ENCODE assay signal across 8 cellular contexts in the genomic region with DNA sequence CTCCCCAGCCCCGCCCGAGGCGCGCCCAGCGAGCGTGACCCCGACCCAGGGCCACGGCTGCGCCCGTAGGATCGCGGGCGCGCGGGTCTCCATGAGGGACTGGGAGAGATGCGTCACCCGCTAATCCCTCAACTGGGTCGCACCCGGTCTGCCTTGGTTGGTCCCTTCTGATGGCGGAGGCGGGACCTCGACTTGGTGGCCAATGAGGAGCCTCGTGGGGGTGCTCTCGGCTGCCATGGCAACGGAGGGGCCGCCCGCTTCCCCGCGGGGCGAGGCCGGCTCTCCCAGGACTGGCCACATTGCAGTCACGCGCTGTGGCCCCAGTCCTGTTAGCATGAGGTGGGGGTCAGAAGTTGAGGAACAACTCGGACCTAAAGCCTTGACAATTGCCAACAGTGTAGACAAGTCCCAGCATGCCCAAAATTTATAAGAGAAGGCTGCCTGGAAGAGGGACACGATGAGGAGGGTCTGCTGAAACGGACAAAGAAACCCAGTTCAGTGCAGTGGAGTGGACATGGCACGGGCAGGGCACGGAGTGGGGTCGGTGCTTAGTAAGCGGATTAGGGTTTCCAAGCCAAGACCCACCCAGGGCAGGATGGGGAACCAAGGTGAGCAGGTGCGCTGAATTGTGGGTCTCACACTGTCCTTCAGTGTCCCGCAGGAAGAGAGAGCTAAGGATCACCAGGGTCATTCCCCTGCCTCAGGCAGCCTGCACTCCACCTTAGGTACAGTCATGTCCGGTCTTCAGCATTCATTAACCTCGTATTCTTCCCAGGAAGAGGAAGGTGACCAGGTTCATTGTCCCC. TPM values are rescaled to one million over a fixed set of nuclear protein-coding genes. Genes with fewer than 3 reads are reported as not detected.
DNase-seq lines count a peak whose midpoint lies in the region; ATAC-seq and TF ChIP-seq lines count a peak whose summit lies in the region.

No MANE protein-coding gene starts in this region.

- H3K4ac ChIP-seq in mesenchymal stem cell (ENCODE audit: low read depth in 1 of 2, low read length in 2 of 2), result peak overlapping the region; percentile 98 to 100

- peak overlapping the region; percentile 95 for H3K27ac ChIP-seq in effector memory CD4-positive, alpha-beta T cell (ENCODE audit: insufficient read depth, low read length, poor library complexity, severe bottlenecking)
- H3K27ac ChIP-seq in mesenchymal stem cell (ENCODE audit: low read length, poor library complexity, severe bottlenecking), result peak overlapping the region; percentile 58

- peak overlapping the region in 1 of 2 experiments; percentile 96 for H3K14ac ChIP-seq in mesenchymal stem cell (ENCODE audit: low read length in 2 of 2)

- ATAC-seq in GM19351 (IDR thresholded peaks at IDR 0.05; ENCODE audit: unreplicated experiment) (peak; percentile 77), HG03520 (IDR thresholded peaks at IDR 0.05; ENCODE audit: unreplicated experiment) (peak; percentile 66)

- H3K4me1 ChIP-seq in effector memory CD4-positive, alpha-beta T cell (ENCODE audit: control insufficient read depth, insufficient read depth, low read length, poor library complexity, severe bottlenecking), result peaks cover 38% of the 10 kb centered on the region
- peaks cover 19% of the 10 kb centered on the region for H3K4me1 ChIP-seq in mesenchymal stem cell (ENCODE audit: control insufficient read depth, insufficient read depth, low read depth, low read length)

- H2AFZ ChIP-seq in mesenchymal stem cell (ENCODE audit: low read depth, low read length), result peak overlapping the region; percentile 19

- peak overlapping the region; percentile 45 for H3K4me3 ChIP-seq in effector memory CD4-positive, alpha-beta T cell (ENCODE audit: insufficient read depth, low read depth, low read length, poor library complexity, severe bottlenecking)
- H3K4me3 ChIP-seq in mesenchymal stem cell (ENCODE audit: insufficient read depth in 1 of 2, low read depth in 1 of 2, low read length in 2 of 2), result peak overlapping the region; percentile 72 to 88

- H4K91ac ChIP-seq in mesenchymal stem cell (ENCODE audit: low read length), result peak overlapping the region; percentile 100

- H3K27me3 ChIP-seq in effector memory CD4-positive, alpha-beta T cell (replicated peaks; ENCODE audit: control insufficient read depth, insufficient read depth, low read length, poor library complexity, severe bottlenecking), result no peaks in the 10 kb centered on the region
- no peaks in the 10 kb centered on the region for H3K27me3 ChIP-seq in mesenchymal stem cell (ENCODE audit: control insufficient read depth in 1 of 2, insufficient read depth in 1 of 2, low read length in 2 of 2)

- H3K36me3 ChIP-seq in effector memory CD4-positive, alpha-beta T cell (ENCODE audit: control insufficient read depth, insufficient read depth, low read length), result no peaks in the 10 kb centered on the region
- H3K36me3 ChIP-seq in mesenchymal stem cell (ENCODE audit: control insufficient read depth in 1 of 2, insufficient read depth in 2 of 2, low read depth in 1 of 2, low read length in 2 of 2), result no peaks in the 10 kb centered on the region

- H3K18ac ChIP-seq in mesenchymal stem cell (ENCODE audit: low read depth in 1 of 2, low read length in 2 of 2), result peak overlapping the region; percentile 99 to 100

- intact Hi-C loops in CD14-positive monocyte (cut with micrococcal nuclease), result loop anchor here (1.0 to 10.0 kb wide), 7 partner anchors 22 to 63 kb away; no protein-coding TSS in a partner anchor

- peak; percentile 99 for DNase-seq in CD14-positive monocyte (ENCODE audit: low spot score)
- DNase-seq in NCI-H748 treated with DMSO at 0.1 percent for 48 hours (lab: John Stamatoyannopoulos, UW), result peak; percentile 75
- peak; percentile 93 for DNase-seq in activated CD8-positive, alpha-beta memory T cell treated with anti-CD3 and anti-CD28 coated beads for 24 hours
- DNase-seq in effector memory CD4-positive, alpha-beta T cell, result peak; percentile 82 to 89 (median 87)
- peak; percentile 99 for DNase-seq in mesenchymal stem cell
- peak; percentile 88 for DNase-seq in stimulated activated CD8-positive, alpha-beta memory T cell treated with anti-CD3 and anti-CD28 coated beads, Interleukin-12 subunit alpha, Interleukin-12 subunit beta, amount 100 ng/mL, for 24 hours (ENCODE audit: extremely low read depth)

- H3K79me1 ChIP-seq in mesenchymal stem cell (replicated peaks; ENCODE audit: low read length, poor library complexity, severe bottlenecking), result peaks cover 1% of the 10 kb centered on the region

- 16% methylated on average over 43 of the region's 44 CpGs for WGBS in mesenchymal stem cell

- H3K4me2 ChIP-seq in mesenchymal stem cell (ENCODE audit: low read length, poor library complexity, severe bottlenecking), result peak overlapping the region; percentile 76

- H3K9me3 ChIP-seq in effector memory CD4-positive, alpha-beta T cell (ENCODE audit: control insufficient read depth, low read length), result no peaks in the 10 kb centered on the region
- no peaks in the 10 kb centered on the region for H3K9me3 ChIP-seq in mesenchymal stem cell (ENCODE audit: control insufficient read depth, low read length)

- peak overlapping the region; percentile 81 for H2BK5ac ChIP-seq in mesenchymal stem cell (ENCODE audit: low read depth, low read length, poor library complexity, severe bottlenecking)

- H3K9me3 Mint-ChIP-seq in CD14-positive monocyte, result peaks cover 0 to 9% (median 0%) of the 10 kb centered on the region in 7 donors

- H3K9ac ChIP-seq in mesenchymal stem cell (ENCODE audit: low read length), result peak overlapping the region; percentile 97

- H2BK12ac ChIP-seq in mesenchymal stem cell (ENCODE audit: low read length in 2 of 2), result peak overlapping the region; percentile 100

- no peak for TF ChIP-seq CTCF in CD14-positive monocyte (IDR thresholded peaks at IDR 0.05)

- peak overlapping the region; percentile 100 for H4K8ac ChIP-seq in mesenchymal stem cell (ENCODE audit: low read length)

- H2AK5ac ChIP-seq in mesenchymal stem cell (ENCODE audit: low read length, severe bottlenecking), result peak overlapping the region; percentile 100

- peak overlapping the region; percentile 99 for H2BK120ac ChIP-seq in mesenchymal stem cell (ENCODE audit: low read depth, low read length)

- H3K4me3 Mint-ChIP-seq in CD14-positive monocyte, result peak overlapping the region; percentile 67 to 82

- peak overlapping the region; percentile 97 to 100 (median 99) for H3K27ac Mint-ChIP-seq in CD14-positive monocyte

- peak overlapping the region; percentile 100 for H2BK15ac ChIP-seq in mesenchymal stem cell (ENCODE audit: low read depth, poor library complexity, severe bottlenecking)

- peaks cover 40% of the 10 kb centered on the region for H3K4me1 Mint-ChIP-seq in CD14-positive monocyte

- H3K36me3 Mint-ChIP-seq in CD14-positive monocyte, result peaks cover 0 to 4% of the 10 kb centered on the region in 2 donors

- H3K23ac ChIP-seq in mesenchymal stem cell (ENCODE audit: low read length in 2 of 2), result peak overlapping the region in 1 of 2 experiments; percentile 20

- H3K27me3 Mint-ChIP-seq in CD14-positive monocyte (ENCODE audit: low read depth in 3 of 3), result peaks cover 0 to 3% (median 0%) of the 10 kb centered on the region in 3 donors

RNA-seq across cellular contexts. Expression of gene DDIT4, which starts 24.4 kb away (rescaled TPM):
- polyA plus RNA-seq in CD14-positive monocyte, result 10 to 100 TPM; 26.1 to 45.8 TPM
- 109 TPM for polyA plus RNA-seq in mesenchymal stem cell (2013, experiment 1 of 2)
- 107 TPM for polyA plus RNA-seq in mesenchymal stem cell (2013, experiment 2 of 2)

RNA-seq across cellular contexts. Expression of gene DNAJB12, which starts 56.5 kb away (rescaled TPM):
- polyA plus RNA-seq in CD14-positive monocyte, result 10 to 100 TPM; 26.5 to 37.9 TPM
- 28.6 TPM for polyA plus RNA-seq in mesenchymal stem cell (2013, experiment 1 of 2)
- polyA plus RNA-seq in mesenchymal stem cell (2013, experiment 2 of 2), result 27.7 TPM

Comparison
In these comparisons a context has a peak if more than half of its experiments do, and no peak if none do; other contexts are left out.
1. Peak in every context shown above with its lines: DNase-seq, ATAC-seq, H3K4me3 ChIP-seq and H3K27ac ChIP-seq.